Comparison of ENCODE assay signal across 15 cellular contexts in the genomic region with DNA sequence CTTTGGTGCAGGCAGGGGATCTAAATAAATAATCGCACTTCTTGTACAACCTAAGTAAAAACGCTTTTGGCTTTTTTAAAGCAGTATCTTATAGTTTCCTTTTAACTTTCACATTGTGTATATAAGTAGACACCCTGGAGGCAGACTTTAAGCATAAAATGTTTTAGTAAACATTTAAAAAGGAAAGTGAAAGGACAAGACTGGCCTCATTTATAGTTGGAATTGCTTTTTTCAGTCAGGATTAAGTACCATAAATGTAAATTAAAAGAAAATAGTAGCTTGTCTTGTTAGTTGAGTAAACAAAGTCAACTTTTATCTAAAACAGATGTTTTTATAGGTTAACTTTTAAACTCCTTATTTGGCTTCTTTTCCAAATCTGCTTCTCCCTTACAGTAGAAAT.
"Had no signal": no experiment of that assay in that cellular context is flagged by ENCODE, and none has a peak within 500 bp of the region (broad histone marks: within the 10 kb centered on the region; RNA-seq: fewer than 3 reads in every experiment).

No MANE protein-coding gene starts in this region.

- H3K27ac Mint-ChIP-seq: activated CD4-positive, alpha-beta memory T cell treated with anti-CD3 and anti-CD28 coated beads, Interleukin-2, amount 10 ng/mL, durations not matched to agents 7 days and 5 days; activated T-cell treated with anti-CD3 and anti-CD28 coated beads, Interleukin-2, amount 50 U/mL, for 72 hours; neural progenitor cell had no signal

- H3K27me3 ChIP-seq: foreskin keratinocyte, neural progenitor cell, thyroid gland had no signal

- H3K9ac ChIP-seq: neural progenitor cell had no signal

- H2AFZ ChIP-seq: neural progenitor cell had no signal

- ATAC-seq: activated T-cell treated with anti-CD3 and anti-CD28 coated beads, Interleukin-2, amount 50 U/mL, for 72 hours; effector memory CD8-positive, alpha-beta T cell; foreskin keratinocyte had no signal

- H3K9me3 ChIP-seq: thyroid gland had no signal

- H3K4me3 ChIP-seq: neural progenitor cell, skin epidermis, thyroid gland had no signal

- DNase-seq: activated CD4-positive, alpha-beta memory T cell treated with anti-CD3 and anti-CD28 coated beads, Interleukin-2, amount 10 ng/mL, durations not matched to agents 7 days and 5 days; activated naive CD4-positive, alpha-beta T cell treated with Interleukin-2 at 50 U/mL for 16 hours; activated T-cell treated with anti-CD3 and anti-CD28 coated beads, Interleukin-2, amount 50 U/mL, for 72 hours; caudate nucleus; cortex of kidney; effector memory CD8-positive, alpha-beta T cell; erythroblast; foreskin keratinocyte; head of caudate nucleus; T1000; thyroid gland had no signal

- H3K4me2 ChIP-seq: neural progenitor cell had no signal

- H3K36me3 ChIP-seq: thyroid gland had no signal

- H3K27ac ChIP-seq: foreskin keratinocyte, neural progenitor cell, skin epidermis, VCaP had no signal

- H3K27me3 Mint-ChIP-seq: effector memory CD8-positive, alpha-beta T cell had no signal

- H3K4me1 Mint-ChIP-seq: activated CD4-positive, alpha-beta memory T cell treated with anti-CD3 and anti-CD28 coated beads, Interleukin-2, amount 10 ng/mL, durations not matched to agents 7 days and 5 days; neural progenitor cell had no signal

- H3K4me1 ChIP-seq: foreskin keratinocyte had no signal

- H3K4me3 Mint-ChIP-seq: activated CD4-positive, alpha-beta memory T cell treated with anti-CD3 and anti-CD28 coated beads, Interleukin-2, amount 10 ng/mL, durations not matched to agents 7 days and 5 days; activated T-cell treated with anti-CD3 and anti-CD28 coated beads, Interleukin-2, amount 50 U/mL, for 72 hours; neural progenitor cell had no signal

- FAIRE-seq: keratinocyte had no signal
